In genomic region chr12:13167226-13167625, GRCh38 we compare ENCODE assay signal across 19 cellular contexts. TPM values are rescaled to one million over a fixed set of nuclear protein-coding genes. Genes with fewer than 3 reads are reported as not detected.
DNase-seq lines count a peak whose midpoint lies in the region; ATAC-seq, FAIRE-seq and TF ChIP-seq lines count a peak whose summit lies in the region.
"Had no signal": no experiment of that assay in that cellular context is flagged by ENCODE, and none has a peak within 500 bp of the region (broad histone marks: within the 10 kb centered on the region; RNA-seq: fewer than 3 reads in every experiment).

No MANE protein-coding gene starts in this region.

- no peak for FAIRE-seq in kidney (lab: Jason Lieb, UNC)

- H3K36me3 Mint-ChIP-seq in HFFc6 (ENCODE audit: low read depth) (no peaks in the 10 kb centered on the region; the same call in 1 of the 2 replicates), MCF 10A (ENCODE audit: insufficient read depth, unreplicated experiment) (no peaks in the 10 kb centered on the region)
- H3K36me3 Mint-ChIP-seq in activated T-cell treated with anti-CD3 and anti-CD28 coated beads, Interleukin-2, amount 50 U/mL, for 4 hours (ENCODE audit: insufficient read depth) = no peaks in the 10 kb centered on the region
- H3K36me3 Mint-ChIP-seq: natural killer cell treated with Interleukin-12 subunit alpha and Interleukin-12 subunit beta and Interleukin-15 and Interleukin-18, amount 100 ng/mL, for 72 hours; stimulated activated naive B cell treated with anti-CD40 and anti-IgM and Interleukin-4, amounts not matched to agents 10 μg/mL and 1 μg/mL and 100 μg/mL, for 72 hours had no signal

- H3K27ac Mint-ChIP-seq in HFFc6 = peak overlapping the region; percentile 54; the same call in 1 of the 2 replicates
- H3K27ac Mint-ChIP-seq in MCF 10A (ENCODE audit: low read depth, unreplicated experiment) = peak overlapping the region; percentile 60
- H3K27ac Mint-ChIP-seq: activated CD4-positive, alpha-beta T cell treated with anti-CD3 and anti-CD28 coated beads, Interleukin-2, amount 10 ng/mL, durations not matched to agents 24 days and 14 days; effector memory CD8-positive, alpha-beta T cell; natural killer cell treated with Interleukin-12 subunit alpha and Interleukin-12 subunit beta and Interleukin-15 and Interleukin-18, amount 100 ng/mL, for 72 hours; stimulated activated naive B cell treated with anti-CD40 and anti-IgM and Interleukin-4, amounts not matched to agents 10 μg/mL and 1 μg/mL and 100 μg/mL, for 72 hours had no signal

- TF ChIP-seq POLR2A in body of pancreas (IDR thresholded peaks at IDR 0.05) = no peak

- H3K27me3 Mint-ChIP-seq in HFFc6 (ENCODE audit: insufficient read depth) (no peaks in the 10 kb centered on the region), MCF 10A (ENCODE audit: insufficient read depth, unreplicated experiment) (no peaks in the 10 kb centered on the region)
- peaks cover 3% of the 10 kb centered on the region for H3K27me3 Mint-ChIP-seq in activated T-cell treated with anti-CD3 and anti-CD28 coated beads, Interleukin-2, amount 50 U/mL, for 4 hours (ENCODE audit: low read depth)

- TF ChIP-seq CTCF in HFFc6 (IDR thresholded peaks at IDR 0.05) (no peak), MCF 10A (IDR thresholded peaks at IDR 0.05; ENCODE audit: unreplicated experiment) (no peak), kidney (IDR thresholded peaks at IDR 0.05; ENCODE audit: borderline replicate concordance, extremely low read depth, insufficient read depth) (no peak), body of pancreas (IDR thresholded peaks at IDR 0.05) (no peak)

- intact Hi-C loops in MCF 10A (cut with micrococcal nuclease) (no loop called here), kidney (cut with DNase I) (no loop called here), body of pancreas (cut with DNase I) (no loop called here)

- H3K4me3 ChIP-seq in kidney (ENCODE audit: low read length in 2 of 2) = no peak overlapping the region
- H3K4me3 ChIP-seq in HAP-1 = no peak overlapping the region
- H3K4me3 ChIP-seq in body of pancreas = no peak overlapping the region
- H3K4me3 ChIP-seq: gastroesophageal sphincter, transverse colon had no signal

- H3K4me1 ChIP-seq in kidney (ENCODE audit: control insufficient read depth in 1 of 2, insufficient read depth in 1 of 2, low read depth in 1 of 2, low read length in 2 of 2) (peaks cover 0 to 9% of the 10 kb centered on the region in 2 donors), HAP-1 (no peaks in the 10 kb centered on the region), body of pancreas (no peaks in the 10 kb centered on the region)

- H3K4me1 Mint-ChIP-seq in HFFc6 (ENCODE audit: low read depth) (peaks cover 44% of the 10 kb centered on the region), MCF 10A (ENCODE audit: insufficient read depth, unreplicated experiment) (peaks cover 41% of the 10 kb centered on the region)
- peaks cover 24% of the 10 kb centered on the region for H3K4me1 Mint-ChIP-seq in activated T-cell treated with anti-CD3 and anti-CD28 coated beads, Interleukin-2, amount 50 U/mL, for 4 hours (ENCODE audit: low read depth)

- H3K27ac ChIP-seq in kidney (ENCODE audit: low read depth in 2 of 2, low read length in 2 of 2) = no peak overlapping the region
- H3K27ac ChIP-seq in body of pancreas = no peak overlapping the region
- H3K27ac ChIP-seq: gastroesophageal sphincter, transverse colon had no signal

- no TSS peak for BruUV-seq in MCF 10A (replicated peaks; lab: Mats Ljungman, UMichigan)

- ATAC-seq in activated T-cell treated with anti-CD3 and anti-CD28 coated beads, Interleukin-2, amount 50 U/mL, for 4 hours = no peak
- ATAC-seq in body of pancreas = no peak
- ATAC-seq: effector memory CD8-positive, alpha-beta T cell; gastroesophageal sphincter; natural killer cell treated with Interleukin-12 subunit alpha and Interleukin-12 subunit beta and Interleukin-15 and Interleukin-18, amount 100 ng/mL, for 72 hours; stimulated activated naive B cell treated with anti-CD40 and anti-IgM and Interleukin-4, amounts not matched to agents 10 μg/mL and 1 μg/mL and 100 μg/mL, for 72 hours had no signal

- WGBS in body of pancreas, 2 donors = 76 to 94% methylated on average over 3 of the region's 3 CpGs

- H3K9me3 Mint-ChIP-seq in HFFc6 (no peaks in the 10 kb centered on the region), MCF 10A (ENCODE audit: unreplicated experiment) (no peaks in the 10 kb centered on the region)
- peaks cover 5% of the 10 kb centered on the region for H3K9me3 Mint-ChIP-seq in activated T-cell treated with anti-CD3 and anti-CD28 coated beads, Interleukin-2, amount 50 U/mL, for 4 hours
- H3K9me3 Mint-ChIP-seq: effector memory CD8-positive, alpha-beta T cell; natural killer cell treated with Interleukin-12 subunit alpha and Interleukin-12 subunit beta and Interleukin-15 and Interleukin-18, amount 100 ng/mL, for 72 hours; stimulated activated naive B cell treated with anti-CD40 and anti-IgM and Interleukin-4, amounts not matched to agents 10 μg/mL and 1 μg/mL and 100 μg/mL, for 72 hours had no signal

- H3K9me3 ChIP-seq in kidney (ENCODE audit: control insufficient read depth in 1 of 2, low read length in 2 of 2) (no peaks in the 10 kb centered on the region), HAP-1 (no peaks in the 10 kb centered on the region), body of pancreas (no peaks in the 10 kb centered on the region)
- H3K9me3 ChIP-seq: gastroesophageal sphincter, SK-N-SH, transverse colon had no signal

- DNase-seq in A172 (ENCODE audit: low spot score) = peak; percentile 39
- peak; percentile 30 for DNase-seq in HFFc6
- DNase-seq in MCF 10A (ENCODE audit: unreplicated experiment) = peak; percentile 77
- DNase-seq in kidney = peak; percentile 71
- DNase-seq in activated T-cell treated with anti-CD3 and anti-CD28 coated beads, Interleukin-2, amount 50 U/mL, for 4 hours = no peak
- no peak for DNase-seq in HAP-1 (ENCODE audit: low spot score in 2 of 2)
- no peak for DNase-seq in body of pancreas
- no peak for DNase-seq in germinal center (ENCODE audit: low spot score)
- DNase-seq: activated CD4-positive, alpha-beta T cell treated with anti-CD3 and anti-CD28 coated beads, Interleukin-2, amount 10 ng/mL, durations not matched to agents 24 days and 14 days; caudate nucleus; effector memory CD8-positive, alpha-beta T cell; mesenchymal stem cell; NCI-H187 treated with DMSO at 0.1 percent for 48 hours; NCI-H524; SK-N-SH; stimulated activated naive B cell treated with anti-CD40 and anti-IgM and Interleukin-4, amounts not matched to agents 10 μg/mL and 1 μg/mL and 100 μg/mL, for 72 hours; transverse colon had no signal

- CTCF ChIA-PET in MCF 10A (lab: Yijun Ruan, JAX) = interaction anchor here (1.3 kb wide), 2 partner anchors 11 to 44 kb away, joined by 3 to 4 read pairs; no protein-coding TSS in a partner anchor

- H3K4me3 Mint-ChIP-seq in HFFc6 (no peak overlapping the region), MCF 10A (ENCODE audit: unreplicated experiment) (no peak overlapping the region)
- no peak overlapping the region for H3K4me3 Mint-ChIP-seq in activated T-cell treated with anti-CD3 and anti-CD28 coated beads, Interleukin-2, amount 50 U/mL, for 4 hours
- H3K4me3 Mint-ChIP-seq: activated CD4-positive, alpha-beta T cell treated with anti-CD3 and anti-CD28 coated beads, Interleukin-2, amount 10 ng/mL, durations not matched to agents 24 days and 14 days; effector memory CD8-positive, alpha-beta T cell; natural killer cell treated with Interleukin-12 subunit alpha and Interleukin-12 subunit beta and Interleukin-15 and Interleukin-18, amount 100 ng/mL, for 72 hours; stimulated activated naive B cell treated with anti-CD40 and anti-IgM and Interleukin-4, amounts not matched to agents 10 μg/mL and 1 μg/mL and 100 μg/mL, for 72 hours had no signal

- H3K27me3 ChIP-seq in HAP-1 (ENCODE audit: low read depth) = peaks cover 3% of the 10 kb centered on the region; the same call in 1 of the 2 replicates
- H3K27me3 ChIP-seq in body of pancreas = no peaks in the 10 kb centered on the region

- no peak overlapping the region for H3K9ac ChIP-seq in kidney (ENCODE audit: low read length in 2 of 2)
- H3K9ac ChIP-seq: SK-N-SH had no signal

- POLR2A ChIA-PET in MCF 10A (lab: Yijun Ruan, JAX) = interaction anchor here (1.0 to 2.0 kb wide), 5 partner anchors 29 to 68 kb away, joined by 3 to 13 read pairs (median 6); partner anchors contain the start of gene EMP1

- in situ Hi-C loops in HAP-1 (cut with MboI; ENCODE audit: low sequenced_read_pairs) = no loop called here

- no peaks in the 10 kb centered on the region for H3K36me3 ChIP-seq in kidney (ENCODE audit: control insufficient read depth in 1 of 2, insufficient read depth in 2 of 2, low read length in 2 of 2)
- no peaks in the 10 kb centered on the region for H3K36me3 ChIP-seq in HAP-1 (replicated peaks)
- no peaks in the 10 kb centered on the region for H3K36me3 ChIP-seq in body of pancreas (replicated peaks in 1 of 2; ENCODE audit: insufficient read depth in 1 of 2, low read depth in 2 of 2)
- H3K36me3 ChIP-seq: gastroesophageal sphincter, transverse colon had no signal

RNA-seq across cellular contexts. Expression of gene EMP1, which starts 29.3 kb away (rescaled TPM):
- total RNA-seq in A172 (2014; rRNA removed; shearing (Covaris generic)) = 28.7 and 41.0 TPM in 2 replicates
- total RNA-seq in HFFc6 (2021; fragmentation: NEBNext Ultra II Directional; extraction: Animal tissue kit (Norgen Biotek cat#: 25700)) = 100 to 1,000 TPM; 217 to 417 (median 356) TPM
- total RNA-seq in MCF 10A (2022) (193 and 230 TPM in 2 replicates), kidney (431 TPM), body of pancreas (10 to 100 TPM; 29.0 to 40.5 TPM)
- 45.1 TPM for polyA plus RNA-seq in kidney (ENCODE audit: insufficient read depth, low read depth, low replicate concordance)
- 10 to 100 TPM in 2 of 3 donors, 1 to 10 TPM in 1; 8.9 to 22.5 (median 17.2) TPM for total RNA-seq in activated T-cell treated with anti-CD3 and anti-CD28 coated beads, Interleukin-2, amount 50 U/mL, for 4 hours

Comparison
In these comparisons a context has a peak if more than half of its experiments do, and no peak if none do; other contexts are left out.
1. DNase-seq: peak in A172 (single experiment), HFFc6 (single experiment), MCF 10A (single experiment) and kidney (single experiment); none in activated T-cell treated with anti-CD3 and anti-CD28 coated beads, Interleukin-2, amount 50 U/mL, for 4 hours (single experiment), HAP-1 (0 of 2), body of pancreas (0 of 4) and germinal center (single experiment).